Comparison of ENCODE assay signal across 32 cellular contexts in genomic region chr1:187110351-187110750, GRCh38.
"Had no signal": no experiment of that assay in that cellular context is flagged by ENCODE, and none has a peak within 500 bp of the region (broad histone marks: within the 10 kb centered on the region; RNA-seq: fewer than 3 reads in every experiment).

No MANE protein-coding gene starts in this region.

- H3K27ac Mint-ChIP-seq: activated CD8-positive, alpha-beta T cell treated with anti-CD3 and anti-CD28 coated beads for 36 hours; activated naive CD8-positive, alpha-beta T cell treated with anti-CD3 and anti-CD28 coated beads for 36 hours; activated T-cell treated with anti-CD3 and anti-CD28 coated beads, Interleukin-2, amount 50 U/mL, for 72 hours; activated T-helper 17 cell treated with anti-CD3 and anti-CD28 coated beads, Interleukin-2, amount 50 U/mL, for 72 hours had no signal

- DNase-seq: activated CD4-positive, alpha-beta T cell treated with anti-CD3 and anti-CD28 coated beads for 1 hour; activated CD4-positive, alpha-beta T cell treated with anti-CD3 and anti-CD28 coated beads for 48 hours; activated CD4-positive, alpha-beta T cell treated with anti-CD3 and anti-CD28 coated beads, Interleukin-2, amount 50 U/mL, for 4 hours; activated CD4-positive, CD25-positive, alpha-beta regulatory T cell; activated CD8-positive, alpha-beta T cell treated with anti-CD3 and anti-CD28 coated beads for 36 hours; activated effector memory CD4-positive, alpha-beta T cell treated with anti-CD3 and anti-CD28 coated beads, Interleukin-2, amount 50 U/mL, for 16 hours; activated naive CD4-positive, alpha-beta T cell; activated naive CD4-positive, alpha-beta T cell treated with anti-CD3 and anti-CD28 coated beads, Interleukin-2, amount 50 U/mL, for 16 hours; activated naive CD8-positive, alpha-beta T cell treated with anti-CD3 and anti-CD28 coated beads for 36 hours; activated T-cell treated with anti-CD3 and anti-CD28 coated beads, Interleukin-2, amount 50 U/mL, for 1 hour; activated T-cell treated with anti-CD3 and anti-CD28 coated beads, Interleukin-2, amount 50 U/mL, for 72 hours; amniotic stem cell; aorta; brain microvascular endothelial cell; central memory CD4-positive, alpha-beta T cell; colonic mucosa; NCI-H1105; NCI-H1417 treated with DMSO at 0.1 percent for 48 hours; NCI-H187 treated with DMSO at 0.1 percent for 48 hours; NCI-H2081; NCI-H226; NCI-H446 treated with DMSO at 0.1 percent for 48 hours; NCI-H524; NK-92 treated with Interleukin-12 subunit alpha and Interleukin-12 subunit beta, amount 100 ng/mL, for 24 hours; PC-3; Right ventricle myocardium superior; SW 1271; T-helper 1 cell; T-helper 2 cell; T-helper 9 cell; WERI-Rb-1 had no signal

- ATAC-seq: activated CD8-positive, alpha-beta T cell treated with anti-CD3 and anti-CD28 coated beads for 36 hours; activated T-cell treated with anti-CD3 and anti-CD28 coated beads, Interleukin-2, amount 50 U/mL, for 72 hours; activated T-helper 17 cell treated with anti-CD3 and anti-CD28 coated beads, Interleukin-2, amount 50 U/mL, for 72 hours; PC-3 had no signal

- H3K36me3 Mint-ChIP-seq: activated naive CD8-positive, alpha-beta T cell treated with anti-CD3 and anti-CD28 coated beads for 36 hours had no signal

- H3K4me3 Mint-ChIP-seq: activated CD8-positive, alpha-beta T cell treated with anti-CD3 and anti-CD28 coated beads for 36 hours; activated naive CD8-positive, alpha-beta T cell treated with anti-CD3 and anti-CD28 coated beads for 36 hours; activated T-cell treated with anti-CD3 and anti-CD28 coated beads, Interleukin-2, amount 50 U/mL, for 72 hours; activated T-helper 17 cell treated with anti-CD3 and anti-CD28 coated beads, Interleukin-2, amount 50 U/mL, for 72 hours had no signal

- H3K4me1 Mint-ChIP-seq: activated naive CD8-positive, alpha-beta T cell treated with anti-CD3 and anti-CD28 coated beads for 36 hours; activated T-helper 17 cell treated with anti-CD3 and anti-CD28 coated beads, Interleukin-2, amount 50 U/mL, for 72 hours had no signal

- H3K4me1 ChIP-seq: colonic mucosa had no signal

- H3K27ac ChIP-seq: brain microvascular endothelial cell, colonic mucosa, WERI-Rb-1 had no signal

- H3K27me3 Mint-ChIP-seq: activated CD8-positive, alpha-beta T cell treated with anti-CD3 and anti-CD28 coated beads for 36 hours; activated naive CD8-positive, alpha-beta T cell treated with anti-CD3 and anti-CD28 coated beads for 36 hours; activated T-helper 17 cell treated with anti-CD3 and anti-CD28 coated beads, Interleukin-2, amount 50 U/mL, for 72 hours had no signal

- H3K36me3 ChIP-seq: brain microvascular endothelial cell, colonic mucosa, WERI-Rb-1 had no signal

- H3K9me3 ChIP-seq: colonic mucosa had no signal

- H3K27me3 ChIP-seq: brain microvascular endothelial cell, colonic mucosa had no signal

- H3K4me3 ChIP-seq: colonic mucosa had no signal
